ENCODE assay signal across 8 cellular contexts in the genomic region with DNA sequence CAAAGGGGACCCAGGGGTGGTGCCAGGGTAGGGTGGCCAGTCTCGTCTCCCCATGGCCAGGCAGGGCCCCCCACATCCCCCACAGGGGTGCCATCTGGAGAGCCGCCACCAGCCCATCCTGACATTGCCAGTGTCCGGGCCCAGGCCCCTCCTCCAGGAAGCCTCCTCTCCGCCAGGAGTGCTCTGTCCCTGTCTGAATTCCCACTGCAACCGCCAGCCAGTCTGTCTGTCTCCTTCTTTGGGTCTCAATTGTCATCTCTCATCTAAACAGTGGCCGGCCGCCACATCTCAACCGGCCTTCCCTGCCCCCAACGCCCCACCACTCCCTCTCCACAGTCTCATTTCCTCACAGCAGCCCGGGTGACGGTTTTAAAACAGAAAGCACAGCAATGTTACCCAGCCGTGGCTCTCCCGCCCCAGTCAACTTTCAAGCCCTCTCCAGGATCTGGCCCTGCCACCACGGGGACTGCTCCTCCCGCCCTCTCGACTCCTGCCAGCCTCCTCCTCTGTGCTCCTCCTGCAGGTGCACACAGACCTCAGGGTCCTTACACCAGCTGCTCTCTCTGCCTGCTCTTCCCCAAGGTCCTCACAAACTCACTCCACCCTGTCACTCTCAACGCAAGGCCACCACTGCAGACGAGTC. TPM values are rescaled to one million over a fixed set of nuclear protein-coding genes. Genes with fewer than 3 reads are reported as not detected.
DNase-seq lines count a peak whose midpoint lies in the region; ATAC-seq and TF ChIP-seq lines count a peak whose summit lies in the region.

No MANE protein-coding gene starts in this region.

- peak; percentile 94 for DNase-seq in NCI-H2029 treated with DMSO at 0.1 percent for 48 hours (lab: John Stamatoyannopoulos, UW)
- DNase-seq in activated T-cell treated with anti-CD3 and anti-CD28 coated beads, Interleukin-2, amount 50 U/mL, for 72 hours: peak; percentile 56 to 67
- peak; percentile 64 for DNase-seq in left kidney (ENCODE audit: low read depth, low spot score)
- no peak for DNase-seq in thoracic aorta (ENCODE audit: low spot score)
- DNase-seq in NCI-H1048 (lab: John Stamatoyannopoulos, UW): no peak
- no peak for DNase-seq in NCI-H1694 treated with DMSO at 0.1 percent for 48 hours (lab: John Stamatoyannopoulos, UW)

- no peaks in the 10 kb centered on the region for H3K9me3 ChIP-seq in HEK293 (ENCODE audit: control insufficient read depth, insufficient read depth, low read depth, low read length)
- no peaks in the 10 kb centered on the region for H3K9me3 ChIP-seq in thoracic aorta

- H3K4me3 Mint-ChIP-seq in activated T-cell treated with anti-CD3 and anti-CD28 coated beads, Interleukin-2, amount 50 U/mL, for 72 hours: peak overlapping the region; percentile 79 to 89

- H3K4me1 Mint-ChIP-seq in activated T-cell treated with anti-CD3 and anti-CD28 coated beads, Interleukin-2, amount 50 U/mL, for 72 hours (ENCODE audit: low read depth): peaks cover 71% of the 10 kb centered on the region

- H3K4me1 ChIP-seq in HEK293 (ENCODE audit: control insufficient read depth, insufficient read depth, low read length): peaks cover 4% of the 10 kb centered on the region; the same call in 1 of the 2 replicates
- peaks cover 33 to 54% of the 10 kb centered on the region in 2 donors for H3K4me1 ChIP-seq in thoracic aorta (ENCODE audit: control insufficient read depth in 1 of 2, low read depth in 2 of 2)

- H3K27me3 ChIP-seq in thoracic aorta (replicated peaks; ENCODE audit: insufficient read depth): no peaks in the 10 kb centered on the region

- no peaks in the 10 kb centered on the region for H3K27me3 Mint-ChIP-seq in activated T-cell treated with anti-CD3 and anti-CD28 coated beads, Interleukin-2, amount 50 U/mL, for 72 hours (ENCODE audit: low read depth)

- TF ChIP-seq CTCF in HEK293 (tag by site-specific recombination; IDR thresholded peaks at IDR 0.05) (no peak), thoracic aorta (IDR thresholded peaks at IDR 0.05) (no peak)

- H3K27ac Mint-ChIP-seq in activated T-cell treated with anti-CD3 and anti-CD28 coated beads, Interleukin-2, amount 50 U/mL, for 72 hours: peak overlapping the region; percentile 87

- peak; percentile 36 for ATAC-seq in GM18502 (IDR thresholded peaks at IDR 0.05; ENCODE audit: poor library complexity, unreplicated experiment)
- ATAC-seq in activated T-cell treated with anti-CD3 and anti-CD28 coated beads, Interleukin-2, amount 50 U/mL, for 72 hours (replicated peaks in 1 of 2): peak; percentile 8 to 15
- ATAC-seq in thoracic aorta (ENCODE audit: insufficient number of reproducible peaks, low FRiP score, low read depth): no peak

- POLR2A ChIA-PET in HEK293 (lab: Yijun Ruan, JAX): no interaction called here

- H3K36me3 ChIP-seq in HEK293 (ENCODE audit: control insufficient read depth in 2 of 2, insufficient read depth in 1 of 2, low read length in 2 of 2): no peaks in the 10 kb centered on the region
- no peaks in the 10 kb centered on the region for H3K36me3 ChIP-seq in thoracic aorta

- CTCF ChIA-PET in HEK293 (lab: Yijun Ruan, JAX): no interaction called here

- H3K36me3 Mint-ChIP-seq in activated T-cell treated with anti-CD3 and anti-CD28 coated beads, Interleukin-2, amount 50 U/mL, for 72 hours (ENCODE audit: insufficient read depth in 2 of 2): peaks cover 1 to 2% of the 10 kb centered on the region in 2 donors

- no peak overlapping the region for H3K27ac ChIP-seq in HEK293 (ENCODE audit: extremely low read depth, low read depth, low read length)
- peak overlapping the region; percentile 47 to 55 for H3K27ac ChIP-seq in thoracic aorta

- H3K4me3 ChIP-seq in HEK293 (ENCODE audit: low read depth, low read length) (no peak overlapping the region), thoracic aorta (peak overlapping the region; percentile 60)

- H3K9me3 Mint-ChIP-seq in activated T-cell treated with anti-CD3 and anti-CD28 coated beads, Interleukin-2, amount 50 U/mL, for 72 hours: no peaks in the 10 kb centered on the region

TF ChIP-seq in HEK293, 187 proteins besides CTCF, POLR2A, EP300 and RAD21:
- TF ChIP-seq ZFHX2 (tag by site-specific recombination; conservative IDR thresholded peaks at IDR 0.05): no peak; the same call in 1 of the 2 replicates
- TF ChIP-seq, protein P1, sequence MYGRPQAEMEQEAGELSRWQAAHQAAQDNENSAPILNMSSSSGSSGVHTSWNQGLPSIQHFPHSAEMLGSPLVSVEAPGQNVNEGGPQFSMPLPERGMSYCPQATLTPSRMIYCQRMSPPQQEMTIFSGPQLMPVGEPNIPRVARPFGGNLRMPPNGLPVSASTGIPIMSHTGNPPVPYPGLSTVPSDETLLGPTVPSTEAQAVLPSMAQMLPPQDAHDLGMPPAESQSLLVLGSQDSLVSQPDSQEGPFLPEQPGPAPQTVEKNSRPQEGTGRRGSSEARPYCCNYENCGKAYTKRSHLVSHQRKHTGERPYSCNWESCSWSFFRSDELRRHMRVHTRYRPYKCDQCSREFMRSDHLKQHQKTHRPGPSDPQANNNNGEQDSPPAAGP (tag by site-specific recombination; IDR thresholded peaks at IDR 0.05): 0 out of 2 replicates have a peak, but pooled peaks have one; percentile 14
- TF ChIP-seq, protein P2, sequence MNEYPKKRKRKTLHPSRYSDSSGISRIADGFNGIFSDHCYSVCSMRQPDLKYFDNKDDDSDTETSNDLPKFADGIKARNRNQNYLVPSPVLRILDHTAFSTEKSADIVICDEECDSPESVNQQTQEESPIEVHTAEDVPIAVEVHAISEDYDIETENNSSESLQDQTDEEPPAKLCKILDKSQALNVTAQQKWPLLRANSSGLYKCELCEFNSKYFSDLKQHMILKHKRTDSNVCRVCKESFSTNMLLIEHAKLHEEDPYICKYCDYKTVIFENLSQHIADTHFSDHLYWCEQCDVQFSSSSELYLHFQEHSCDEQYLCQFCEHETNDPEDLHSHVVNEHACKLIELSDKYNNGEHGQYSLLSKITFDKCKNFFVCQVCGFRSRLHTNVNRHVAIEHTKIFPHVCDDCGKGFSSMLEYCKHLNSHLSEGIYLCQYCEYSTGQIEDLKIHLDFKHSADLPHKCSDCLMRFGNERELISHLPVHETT (tag by site-specific recombination; IDR thresholded peaks at IDR 0.05): no peak

RNA-seq across cellular contexts. Expression of a gene that starts 57.0 kb away (rescaled TPM):
- total RNA-seq in activated T-cell treated with anti-CD3 and anti-CD28 coated beads, Interleukin-2, amount 50 U/mL, for 72 hours: 10 to 100 TPM; 31.2 to 53.5 TPM
- total RNA-seq in thoracic aorta: 100 to 1,000 TPM in 1 of 2 donors, 10 to 100 TPM in 1; 93.6 to 121 TPM

Comparison
In these comparisons a context has a peak if more than half of its experiments do, and no peak if none do; other contexts are left out.
1. DNase-seq: peak in NCI-H2029 treated with DMSO at 0.1 percent for 48 hours (single experiment), activated T-cell treated with anti-CD3 and anti-CD28 coated beads, Interleukin-2, amount 50 U/mL, for 72 hours (2 of 2) and left kidney (single experiment); none in thoracic aorta (single experiment), NCI-H1048 (single experiment) and NCI-H1694 treated with DMSO at 0.1 percent for 48 hours (single experiment).